Comparison of ENCODE assay signal across 8 cellular contexts in genomic region chr19:44741841-44742352, GRCh38. TPM values are rescaled to one million over a fixed set of nuclear protein-coding genes. Genes with fewer than 3 reads are reported as not detected.
DNase-seq lines count a peak whose midpoint lies in the region; ATAC-seq and TF ChIP-seq lines count a peak whose summit lies in the region.

No MANE protein-coding gene starts in this region.

- ATAC-seq in esophagus mucosa (peak; percentile 92), GM21526 (IDR thresholded peaks at IDR 0.05; ENCODE audit: low FRiP score, unreplicated experiment) (no peak)

- no peak overlapping the region for H3K4me3 ChIP-seq in urinary bladder (ENCODE audit: low read depth, low read length)

- peak; percentile 34; the same call in 1 of the 2 replicates for TF ChIP-seq RAD21 in Ishikawa (IDR thresholded peaks at IDR 0.05; ENCODE audit: low read depth)

- TF ChIP-seq EP300 in Ishikawa (IDR thresholded peaks at IDR 0.05; ENCODE audit: borderline replicate concordance): peak; percentile 96

- no peaks in the 10 kb centered on the region for H3K36me3 ChIP-seq in urinary bladder (ENCODE audit: insufficient read depth)

- H3K27ac ChIP-seq in urinary bladder (ENCODE audit: low read depth): peak overlapping the region; percentile 90

- DNase-seq in COLO829 (ENCODE audit: low spot score): peak; percentile 94
- DNase-seq in SKM-1 treated with dmso at 0.1 percent for 144 hours (lab: John Stamatoyannopoulos, UW; ENCODE audit: unreplicated experiment): peak; percentile 71
- peak; percentile 98 for DNase-seq in mucosa of gallbladder (ENCODE audit: low spot score)
- DNase-seq in stimulated activated CD4-positive, alpha-beta T cell treated with anti-CD3 and anti-CD28 coated beads, Interleukin-4, amount 100 ng/mL, for 24 hours: no peak

- no peaks in the 10 kb centered on the region for H3K4me1 ChIP-seq in urinary bladder (ENCODE audit: insufficient read depth)

- WGBS in urinary bladder: 2% methylated on average over 13 of the region's 13 CpGs

TF ChIP-seq in Ishikawa, 13 proteins besides CTCF, POLR2A, EP300 and RAD21:
- TF ChIP-seq REST (IDR thresholded peaks at IDR 0.05; ENCODE audit: low read depth): no peak
- 0 out of 2 replicates have a peak, but pooled peaks have one; percentile 43 for TF ChIP-seq TAF1 (IDR thresholded peaks at IDR 0.05; ENCODE audit: low read depth)
- peak; percentile 96 for TF ChIP-seq TCF12 (IDR thresholded peaks at IDR 0.05; ENCODE audit: low read depth)
- peak; percentile 80 for TF ChIP-seq MAX (IDR thresholded peaks at IDR 0.05)
- peak; percentile 59; the same call in 1 of the 2 replicates for TF ChIP-seq USF1 (IDR thresholded peaks at IDR 0.05)
- no peak; the same call in 1 of the 2 replicates for TF ChIP-seq ZBTB7A (IDR thresholded peaks at IDR 0.05; ENCODE audit: low read depth)
- TF ChIP-seq EGR1 (IDR thresholded peaks at IDR 0.05): no peak
- TF ChIP-seq NFIC (IDR thresholded peaks at IDR 0.05): peak; percentile 99
- peak; percentile 87 for TF ChIP-seq TEAD4 (IDR thresholded peaks at IDR 0.05)
- TF ChIP-seq CREB1 (IDR thresholded peaks at IDR 0.05; ENCODE audit: low read depth): peak; percentile 21; the same call in 1 of the 2 replicates
- peak; percentile 100 for TF ChIP-seq CEBPB (IDR thresholded peaks at IDR 0.05)
- peak; percentile 77 for TF ChIP-seq FOXM1 (IDR thresholded peaks at IDR 0.05; ENCODE audit: borderline replicate concordance, low read depth)
- peak; percentile 69; the same call in 1 of the 2 replicates for TF ChIP-seq YY1 (IDR thresholded peaks at IDR 0.05; ENCODE audit: low read depth)

RNA-seq across cellular contexts. Expression of gene BCL3, which starts 6.6 kb away (rescaled TPM):
- total RNA-seq in esophagus mucosa (67.6 TPM), mucosa of gallbladder (44.3 TPM), urinary bladder (2.5 TPM)
- polyA plus RNA-seq in urinary bladder: 93.0 TPM

RNA-seq across cellular contexts. Expression of gene CBLC, which starts 35.8 kb away (rescaled TPM):
- total RNA-seq in esophagus mucosa (36.2 TPM), mucosa of gallbladder (47.4 TPM), urinary bladder (4.7 TPM)
- polyA plus RNA-seq in urinary bladder: 6.1 TPM

RNA-seq across cellular contexts. Expression of gene CEACAM16, which starts 42.9 kb away (rescaled TPM):
- not detected for total RNA-seq in esophagus mucosa
- 0.12 TPM for total RNA-seq in mucosa of gallbladder
- not detected for total RNA-seq in urinary bladder
- polyA plus RNA-seq in urinary bladder: not detected

Comparison
In these comparisons a context has a peak if more than half of its experiments do, and no peak if none do; other contexts are left out.
1. RNA of gene BCL3, which starts 6.6 kb away (total RNA-seq): 67.6 TPM in esophagus mucosa (single experiment) and 44.3 TPM in mucosa of gallbladder (single experiment); 2.5 TPM in urinary bladder (single experiment); every median in the first group is over 10 times any median in the second.